ENCODE assay signal across 8 cellular contexts in genomic region chr7:44797329-44798258, GRCh38. TPM values are rescaled to one million over a fixed set of nuclear protein-coding genes. Genes with fewer than 3 reads are reported as not detected.
DNase-seq lines count a peak whose midpoint lies in the region; ATAC-seq and TF ChIP-seq lines count a peak whose summit lies in the region.

No MANE protein-coding gene starts in this region.

- H3K27me3 ChIP-seq in breast epithelium (no peaks in the 10 kb centered on the region), iPS-20b (ENCODE audit: insufficient read depth, low read length) (no peaks in the 10 kb centered on the region), skeletal muscle satellite cell (ENCODE audit: control insufficient read depth, insufficient read depth, low read length) (no peaks in the 10 kb centered on the region)

- H3K36me3 ChIP-seq in breast epithelium (no peaks in the 10 kb centered on the region), iPS-20b (ENCODE audit: insufficient read depth, low read depth, low read length) (peaks cover 57% of the 10 kb centered on the region), skeletal muscle satellite cell (ENCODE audit: insufficient read depth, low read length) (peaks cover 40% of the 10 kb centered on the region)

- no peak for TF ChIP-seq POLR2A in breast epithelium (IDR thresholded peaks at IDR 0.05)

- H3K27ac ChIP-seq in breast epithelium (peak overlapping the region; percentile 98), iPS-20b (ENCODE audit: low read length) (peak overlapping the region; percentile 99)

- H3K9ac ChIP-seq in iPS-20b (ENCODE audit: low read depth, low read length) (peak overlapping the region; percentile 100), skeletal muscle satellite cell (ENCODE audit: low read depth, low read length) (peak overlapping the region; percentile 100)

- H3K4me2 ChIP-seq in skeletal muscle satellite cell (ENCODE audit: low read length): peak overlapping the region; percentile 99

- intact Hi-C loops in breast epithelium (cut with DNase I; ENCODE audit: low total_unique reads): no loop called here

- H3K4me3 ChIP-seq in WI38 (ENCODE audit: low read depth, low read length): peak overlapping the region; percentile 95
- H3K4me3 ChIP-seq in breast epithelium: peak overlapping the region; percentile 57 to 83 (median 66)
- H3K4me3 ChIP-seq in iPS-20b (ENCODE audit: low read length): peak overlapping the region; percentile 98
- H3K4me3 ChIP-seq in skeletal muscle satellite cell (ENCODE audit: low read length): peak overlapping the region; percentile 85

- TF ChIP-seq CTCF in WI38 (IDR thresholded peaks at IDR 0.05; ENCODE audit: low read depth, low read length) (no peak), breast epithelium (IDR thresholded peaks at IDR 0.05) (peak in 2 of 3 donors; percentile 24 to 42)

- DNase-seq in 8988T: peak; percentile 45
- peak; percentile 89 for DNase-seq in NCI-H2196 (lab: John Stamatoyannopoulos, UW; ENCODE audit: unreplicated experiment)
- DNase-seq in breast epithelium (ENCODE audit: low spot score in 2 of 2): peak; percentile 89 to 94

- H3K9me3 ChIP-seq in breast epithelium: no peaks in the 10 kb centered on the region
- H3K9me3 ChIP-seq in iPS-20b (ENCODE audit: insufficient read depth, low read depth, low read length): no peaks in the 10 kb centered on the region
- no peaks in the 10 kb centered on the region for H3K9me3 ChIP-seq in skeletal muscle satellite cell (replicated peaks; ENCODE audit: low read length)

- peak; percentile 48 for ATAC-seq in GM18520 (IDR thresholded peaks at IDR 0.05; ENCODE audit: unreplicated experiment)
- peak; percentile 43 for ATAC-seq in HG03097 (IDR thresholded peaks at IDR 0.05; ENCODE audit: low FRiP score, unreplicated experiment)

- H3K4me1 ChIP-seq in breast epithelium (peaks cover 3 to 8% of the 10 kb centered on the region in 2 donors), iPS-20b (ENCODE audit: insufficient read depth, low read length) (peaks cover 6% of the 10 kb centered on the region; the same call in 1 of the 2 replicates), skeletal muscle satellite cell (ENCODE audit: control insufficient read depth, insufficient read depth, low read length) (peaks cover 24% of the 10 kb centered on the region)

RNA-seq across cellular contexts. Expression of gene PPIA, which starts 1.1 kb away (rescaled TPM):
- total RNA-seq in breast epithelium: 1,000 to 10,000 TPM; 1,127 to 1,313 (median 1,259) TPM
- 2,277 and 2,526 TPM in 2 replicates for total RNA-seq in skeletal muscle satellite cell (2012; rRNA removed)

RNA-seq across cellular contexts. Expression of gene ZMIZ2, which starts 48.9 kb away (rescaled TPM):
- 10 to 100 TPM; 12.5 to 30.1 (median 23.6) TPM for total RNA-seq in breast epithelium
- 11.8 and 12.7 TPM in 2 replicates for total RNA-seq in skeletal muscle satellite cell (2012; rRNA removed)

RNA-seq across cellular contexts. Expression of gene H2AZ2, which starts 50.3 kb away (rescaled TPM):
- 100 to 1,000 TPM; 110 to 140 (median 115) TPM for total RNA-seq in breast epithelium
- total RNA-seq in skeletal muscle satellite cell (2012; rRNA removed): 68.7 and 69.2 TPM in 2 replicates

Comparison
In these comparisons a context has a peak if more than half of its experiments do, and no peak if none do; other contexts are left out.
1. Peak in every context shown above with its lines: DNase-seq, ATAC-seq, H3K4me3 ChIP-seq and H3K27ac ChIP-seq.